Comparison of ENCODE assay signal across 18 cellular contexts in genomic region chr5:112316731-112317130, GRCh38.
A peak's percentile ranks its signal among the peaks of the same experiment; 100 is the strongest.
DNase-seq lines count a peak whose midpoint lies in the region; ATAC-seq, FAIRE-seq and TF ChIP-seq lines count a peak whose summit lies in the region.
"Had no signal": no experiment of that assay in that cellular context is flagged by ENCODE, and none has a peak within 500 bp of the region (broad histone marks: within the 10 kb centered on the region; RNA-seq: fewer than 3 reads in every experiment).

No MANE protein-coding gene starts in this region.

- H3K4me1 Mint-ChIP-seq in Calu3 (ENCODE audit: low read depth, unreplicated experiment): peaks cover 49% of the 10 kb centered on the region
- H3K4me1 Mint-ChIP-seq: CD14-positive monocyte had no signal

- H3K36me3 ChIP-seq in IMR-90 (ENCODE audit: control insufficient read depth, insufficient read depth, low read length) (no peaks in the 10 kb centered on the region), pancreas (no peaks in the 10 kb centered on the region)
- H3K36me3 ChIP-seq: SJSA1 had no signal

- no peak overlapping the region for H4K5ac ChIP-seq in IMR-90 (ENCODE audit: low read depth, low read length)

- intact Hi-C loops in Calu3 (cut with micrococcal nuclease; ENCODE audit: unreplicated experiment) (loop anchor here (5.0 kb wide), 3 partner anchors 89 to 106 kb away; no protein-coding TSS in a partner anchor), IMR-90 (cut with micrococcal nuclease) (no loop called here), pancreas (cut with DNase I) (no loop called here)

- no peak overlapping the region for H2BK5ac ChIP-seq in IMR-90 (ENCODE audit: low read depth, low read length, poor library complexity, severe bottlenecking)

- H3K9ac ChIP-seq in IMR-90 (ENCODE audit: low read depth, low read length): no peak overlapping the region

- H3K4me1 ChIP-seq in IMR-90 (ENCODE audit: control insufficient read depth, insufficient read depth, low read length) (no peaks in the 10 kb centered on the region), pancreas (peaks cover 0 to 11% (median 0%) of the 10 kb centered on the region in 3 donors)
- H3K4me1 ChIP-seq: SJSA1 had no signal

- no peak overlapping the region for H3K27ac ChIP-seq in IMR-90 (ENCODE audit: insufficient read depth, low read length)
- H3K27ac ChIP-seq in pancreas: peak overlapping the region in 2 of 4 donors; percentile 10 to 19
- H3K27ac ChIP-seq: RWPE1, SJSA1 had no signal

- POLR2A ChIA-PET in IMR-90 (lab: Charles Lee; ENCODE audit: unreplicated experiment): no interaction called here

- H3K9me1 ChIP-seq in IMR-90 (ENCODE audit: insufficient read depth, low read length): no peaks in the 10 kb centered on the region

- H3K4me2 ChIP-seq in IMR-90 (ENCODE audit: low read depth, low read length): no peak overlapping the region

- no peak overlapping the region for H3K4me3 Mint-ChIP-seq in Calu3 (ENCODE audit: low read depth, unreplicated experiment)
- H3K4me3 Mint-ChIP-seq: CD14-positive monocyte had no signal

- BruUV-seq in Calu3 (replicated peaks; lab: Mats Ljungman, UMichigan) (no TSS peak), IMR-90 (replicated peaks; lab: Mats Ljungman, UMichigan) (no TSS peak)

- H3K56ac ChIP-seq in IMR-90 (ENCODE audit: extremely low read depth, insufficient read depth, low read length): no peak overlapping the region

- no peak overlapping the region for H3K18ac ChIP-seq in IMR-90 (ENCODE audit: low read depth, low read length)

- WGBS in IMR-90 (ENCODE audit: extremely low coverage in 2 of 2, insufficient read length in 1 of 2), 2 experiments: 0% methylated on average over 1 of the region's 2 CpGs; no CpG with 5 or more reads in 1 of the 2 experiments
- WGBS in pancreas, 2 donors: 49 to 55% methylated on average over 2 of the region's 2 CpGs

- dilution Hi-C loops in IMR-90 (cut with HindIII; ENCODE audit: low sequenced_read_pairs, unreplicated experiment): no loop called here

- no peaks in the 10 kb centered on the region for H3K27me3 Mint-ChIP-seq in Calu3 (ENCODE audit: unreplicated experiment)

- TF ChIP-seq RAD21 in IMR-90 (IDR thresholded peaks at IDR 0.05; ENCODE audit: low read length): no peak

- in situ Hi-C loops in IMR-90 (cut with MboI; ENCODE audit: low sequenced_read_pairs): no loop called here

- no peak overlapping the region for H3K4ac ChIP-seq in IMR-90 (ENCODE audit: low read depth, low read length)

- no peaks in the 10 kb centered on the region for H3K36me3 Mint-ChIP-seq in Calu3 (ENCODE audit: insufficient read depth, unreplicated experiment)
- H3K36me3 Mint-ChIP-seq: CD14-positive monocyte had no signal

- H3K79me1 ChIP-seq in IMR-90 (ENCODE audit: low read depth in 1 of 2, low read length in 2 of 2): no peaks in the 10 kb centered on the region

- no peak for TF ChIP-seq CTCF in Calu3 (IDR thresholded peaks at IDR 0.05; ENCODE audit: unreplicated experiment)
- no peak for TF ChIP-seq CTCF in IMR-90 (conservative IDR thresholded peaks at IDR 0.05; ENCODE audit: low read depth, low read length)
- peak; percentile 21 for TF ChIP-seq CTCF in epithelial cell of proximal tubule (conservative IDR thresholded peaks at IDR 0.05; ENCODE audit: low read depth, low read length)
- TF ChIP-seq CTCF in pancreas (IDR thresholded peaks at IDR 0.05): no peak

- no peak overlapping the region for H2BK120ac ChIP-seq in IMR-90 (ENCODE audit: low read depth, low read length)

- H3K27ac Mint-ChIP-seq in Calu3 (ENCODE audit: unreplicated experiment): no peak overlapping the region
- H3K27ac Mint-ChIP-seq: CD14-positive monocyte had no signal

- H2BK15ac ChIP-seq in IMR-90 (ENCODE audit: low read depth, low read length): no peak overlapping the region

- H2AFZ ChIP-seq in IMR-90 (replicated peaks; ENCODE audit: low read length, poor library complexity): no peak overlapping the region

- H4K91ac ChIP-seq in IMR-90 (ENCODE audit: insufficient read depth, low read depth, low read length): no peak overlapping the region

- no peaks in the 10 kb centered on the region for H3K9me3 Mint-ChIP-seq in Calu3 (ENCODE audit: low read depth, unreplicated experiment)

- no peak for TF ChIP-seq POLR2A in IMR-90 (IDR thresholded peaks at IDR 0.05; ENCODE audit: low read depth, low read length)

- no peak overlapping the region for H4K8ac ChIP-seq in IMR-90 (ENCODE audit: low read depth in 2 of 2, low read length in 2 of 2)

- no peak for FAIRE-seq in pancreas (lab: Jason Lieb, UNC)
- FAIRE-seq: H54 had no signal

- H3K9me3 ChIP-seq in IMR-90 (ENCODE audit: control insufficient read depth, insufficient read depth, low read length) (no peaks in the 10 kb centered on the region), pancreas (no peaks in the 10 kb centered on the region)
- H3K9me3 ChIP-seq: SJSA1 had no signal

- ATAC-seq in IMR-90 (ENCODE audit: low read depth) (no peak), pancreas (peak in 3 of 4 donors; percentile 46 to 71 (median 59)), HG03045 (IDR thresholded peaks at IDR 0.05; ENCODE audit: unreplicated experiment) (no peak)

- no peak overlapping the region for H3K14ac ChIP-seq in IMR-90 (replicated peaks; ENCODE audit: low read depth, low read length)

- no peaks in the 10 kb centered on the region for H3K27me3 ChIP-seq in IMR-90 (ENCODE audit: control insufficient read depth, insufficient read depth, low read length)
- H3K27me3 ChIP-seq in pancreas: no peaks in the 10 kb centered on the region

- no peak overlapping the region for H3K4me3 ChIP-seq in IMR-90 (ENCODE audit: insufficient read depth, low read depth, low read length)
- H3K4me3 ChIP-seq in epithelial cell of proximal tubule (ENCODE audit: low read depth, low read length): no peak overlapping the region
- H3K4me3 ChIP-seq in pancreas: no peak overlapping the region
- H3K4me3 ChIP-seq: SJSA1 had no signal

- no peaks in the 10 kb centered on the region for H4K20me1 ChIP-seq in IMR-90 (ENCODE audit: insufficient read depth, low read length)

- H2AK5ac ChIP-seq in IMR-90 (ENCODE audit: low read depth, low read length): no peak overlapping the region

- no peak overlapping the region for H3K23ac ChIP-seq in IMR-90 (ENCODE audit: low read depth, low read length)

- DNase-seq in Calu3 (peak; percentile 19), IMR-90 (no peak), epithelial cell of proximal tubule (ENCODE audit: low read depth) (no peak), pancreas (peak in 1 of 6 donors; percentile 30), cortex of kidney (lab: John Stamatoyannopoulos, UW) (no peak), COLO829 (ENCODE audit: low spot score) (no peak)
- DNase-seq: ACHN, AML-193, COR-L47, DMS79, NCI-H187, NCI-H748 treated with DMSO at 0.1 percent for 48 hours, OCI-M1 had no signal

- CTCF ChIA-PET in Calu3 (lab: Charles Lee) (interaction anchor here (1.1 to 1.4 kb wide), 7 partner anchors 20 to 176 kb away, joined by 3 to 9 read pairs (median 4); no protein-coding TSS in a partner anchor), IMR-90 (lab: Yijun Ruan, JAX) (interaction anchor here (0.6 to 0.8 kb wide), 3 partner anchors 9 to 595 kb away, joined by 3 to 11 read pairs (median 3); no protein-coding TSS in a partner anchor)

- peak overlapping the region; percentile 24 for H2AK9ac ChIP-seq in IMR-90 (replicated peaks; ENCODE audit: low read depth, low read length, poor library complexity)

- no peak overlapping the region for H2BK20ac ChIP-seq in IMR-90 (ENCODE audit: low read depth, low read length)

TF ChIP-seq in IMR-90, 13 proteins besides CTCF, POLR2A, EP300 and RAD21:
- TF ChIP-seq NFE2L2 (IDR thresholded peaks at IDR 0.05; ENCODE audit: low read depth, low read length): no peak
- no peak for TF ChIP-seq CHD1 (IDR thresholded peaks at IDR 0.05; ENCODE audit: low read depth, low read length)
- no peak for TF ChIP-seq RFX5 (IDR thresholded peaks at IDR 0.05; ENCODE audit: low read depth, low read length)
- no peak for TF ChIP-seq MAZ (IDR thresholded peaks at IDR 0.05; ENCODE audit: borderline replicate concordance, low read depth, low read length)
- no peak for TF ChIP-seq SMC3 (IDR thresholded peaks at IDR 0.05; ENCODE audit: low read depth, low read length)
TF ChIP-seq in IMR-90: peak in this region for 0.

Comparison
In these comparisons a context has a peak if more than half of its experiments do, and no peak if none do; other contexts are left out.
1. ATAC-seq: peak in pancreas (3 of 4); none in IMR-90 (single experiment) and HG03045 (single experiment).